ENCODE assay signal across 17 cellular contexts in the genomic region with DNA sequence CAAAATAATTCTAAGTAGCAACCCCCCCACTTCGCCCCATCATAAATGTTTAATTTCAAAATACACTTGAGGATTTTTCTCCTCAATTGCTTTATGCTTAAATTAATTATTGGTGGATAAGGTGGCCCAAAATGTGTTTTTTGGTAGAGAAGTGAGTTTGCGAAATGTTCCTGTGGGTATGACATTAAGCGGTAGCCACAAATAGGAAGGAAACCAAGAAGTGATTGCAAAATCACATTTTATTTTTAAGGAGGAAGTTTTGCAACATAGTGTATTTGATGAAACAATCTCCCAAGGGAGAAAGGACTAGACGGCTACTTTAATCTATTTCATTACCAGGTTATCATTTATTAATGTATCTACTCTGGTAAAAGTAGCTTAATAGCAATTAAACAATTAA. TPM values are rescaled to one million over a fixed set of nuclear protein-coding genes. Genes with fewer than 3 reads are reported as not detected.
DNase-seq lines count a peak whose midpoint lies in the region; ATAC-seq and TF ChIP-seq lines count a peak whose summit lies in the region.
"Had no signal": no experiment of that assay in that cellular context is flagged by ENCODE, and none has a peak within 500 bp of the region (broad histone marks: within the 10 kb centered on the region; RNA-seq: fewer than 3 reads in every experiment).

No MANE protein-coding gene starts in this region.

- no peak for TF ChIP-seq CTCF in fibroblast of the aortic adventitia (IDR thresholded peaks at IDR 0.05; ENCODE audit: insufficient read depth, low read length)
- no peak for TF ChIP-seq CTCF in uterus (IDR thresholded peaks at IDR 0.05)

- no peaks in the 10 kb centered on the region for H3K4me1 ChIP-seq in uterus
- H3K4me1 ChIP-seq: sigmoid colon, SJCRH30, suprapubic skin had no signal

- no peaks in the 10 kb centered on the region for H3K36me3 ChIP-seq in uterus
- H3K36me3 ChIP-seq: sigmoid colon, SJCRH30, suprapubic skin had no signal

- H3K27me3 ChIP-seq in uterus, result no peaks in the 10 kb centered on the region
- H3K27me3 ChIP-seq: sigmoid colon, SJCRH30, suprapubic skin had no signal

- no peaks in the 10 kb centered on the region for H3K9me3 ChIP-seq in uterus
- H3K9me3 ChIP-seq: sigmoid colon, SJCRH30, suprapubic skin had no signal

- peak; percentile 11 for DNase-seq in EH (ENCODE audit: low read depth)
- DNase-seq in NOMO-1 treated with dmso at 0.1 percent for 144 hours (lab: John Stamatoyannopoulos, UW; ENCODE audit: unreplicated experiment), result peak; percentile 74
- DNase-seq in fibroblast of the aortic adventitia (ENCODE audit: low read depth), result peak; percentile 76
- no peak for DNase-seq in sciatic nerve (ENCODE audit: low spot score)
- DNase-seq in activated CD4-positive, alpha-beta T cell treated with anti-CD3 and anti-CD28 coated beads for 48 hours, result no peak
- no peak for DNase-seq in uterus
- DNase-seq in cerebellar nuclear complex (lab: John Stamatoyannopoulos, UW), result no peak
- DNase-seq: activated CD4-positive, CD25-positive, alpha-beta regulatory T cell; DMS153; H9; NCI-H1417; NCI-H524; sigmoid colon; SJCRH30 had no signal

- no peak for TF ChIP-seq POLR2A in uterus (IDR thresholded peaks at IDR 0.05)

- H3K4me3 ChIP-seq in fibroblast of the aortic adventitia (ENCODE audit: low read depth, low read length) (no peak overlapping the region), uterus (no peak overlapping the region)
- H3K4me3 ChIP-seq: GM12878, sigmoid colon, SJCRH30, suprapubic skin had no signal

- ATAC-seq in sciatic nerve (peak; percentile 87), GM21526 (IDR thresholded peaks at IDR 0.05; ENCODE audit: low FRiP score, unreplicated experiment) (no peak)
- ATAC-seq: GM12878 had no signal

- no peak overlapping the region for H3K27ac ChIP-seq in uterus
- H3K27ac ChIP-seq: sigmoid colon, SJCRH30, suprapubic skin had no signal

- intact Hi-C loops in sciatic nerve (cut with DNase I) (no loop called here), uterus (cut with DNase I; ENCODE audit: low total_unique reads) (no loop called here)

RNA-seq across cellular contexts. Expression of a gene that starts 25.5 kb away (rescaled TPM):
- 760 and 828 TPM in 2 replicates for total RNA-seq in fibroblast of the aortic adventitia (ENCODE audit: low replicate concordance)
- total RNA-seq in sciatic nerve, result 269 TPM
- 100 to 1,000 TPM; 283 to 701 (median 315) TPM for total RNA-seq in uterus

RNA-seq across cellular contexts. Expression of a gene that starts 25.6 kb away (rescaled TPM):
- total RNA-seq in fibroblast of the aortic adventitia (ENCODE audit: low replicate concordance) (51.5 and 67.4 TPM in 2 replicates), sciatic nerve (16.4 TPM), uterus (10 to 100 TPM; 11.8 to 37.3 (median 18.0) TPM)

RNA-seq across cellular contexts. Expression of a gene that starts 26.1 kb away (rescaled TPM):
- total RNA-seq in fibroblast of the aortic adventitia (ENCODE audit: low replicate concordance), result 20.4 and 24.1 TPM in 2 replicates
- 29.6 TPM for total RNA-seq in sciatic nerve
- 10 to 100 TPM in 3 of 4 donors, 1 to 10 TPM in 1; 4.6 to 57.8 (median 14.6) TPM for total RNA-seq in uterus

Comparison
In these comparisons a context has a peak if more than half of its experiments do, and no peak if none do; other contexts are left out.
1. DNase-seq: peak in EH (single experiment), NOMO-1 treated with dmso at 0.1 percent for 144 hours (single experiment) and fibroblast of the aortic adventitia (single experiment); none in sciatic nerve (single experiment), activated CD4-positive, alpha-beta T cell treated with anti-CD3 and anti-CD28 coated beads for 48 hours (single experiment), uterus (0 of 2) and cerebellar nuclear complex (0 of 2).